Comparison of ENCODE assay signal across 2 cellular contexts in genomic region chr7:57343901-57344622, GRCh38.
A peak's percentile ranks its signal among the peaks of the same experiment; 100 is the strongest.
TF ChIP-seq lines count a peak whose summit lies in the region.

No MANE protein-coding gene starts in this region.

TF ChIP-seq in liver, 16 proteins besides CTCF, POLR2A, EP300 and RAD21 (continued from another document):
- TF ChIP-seq, protein P1, sequence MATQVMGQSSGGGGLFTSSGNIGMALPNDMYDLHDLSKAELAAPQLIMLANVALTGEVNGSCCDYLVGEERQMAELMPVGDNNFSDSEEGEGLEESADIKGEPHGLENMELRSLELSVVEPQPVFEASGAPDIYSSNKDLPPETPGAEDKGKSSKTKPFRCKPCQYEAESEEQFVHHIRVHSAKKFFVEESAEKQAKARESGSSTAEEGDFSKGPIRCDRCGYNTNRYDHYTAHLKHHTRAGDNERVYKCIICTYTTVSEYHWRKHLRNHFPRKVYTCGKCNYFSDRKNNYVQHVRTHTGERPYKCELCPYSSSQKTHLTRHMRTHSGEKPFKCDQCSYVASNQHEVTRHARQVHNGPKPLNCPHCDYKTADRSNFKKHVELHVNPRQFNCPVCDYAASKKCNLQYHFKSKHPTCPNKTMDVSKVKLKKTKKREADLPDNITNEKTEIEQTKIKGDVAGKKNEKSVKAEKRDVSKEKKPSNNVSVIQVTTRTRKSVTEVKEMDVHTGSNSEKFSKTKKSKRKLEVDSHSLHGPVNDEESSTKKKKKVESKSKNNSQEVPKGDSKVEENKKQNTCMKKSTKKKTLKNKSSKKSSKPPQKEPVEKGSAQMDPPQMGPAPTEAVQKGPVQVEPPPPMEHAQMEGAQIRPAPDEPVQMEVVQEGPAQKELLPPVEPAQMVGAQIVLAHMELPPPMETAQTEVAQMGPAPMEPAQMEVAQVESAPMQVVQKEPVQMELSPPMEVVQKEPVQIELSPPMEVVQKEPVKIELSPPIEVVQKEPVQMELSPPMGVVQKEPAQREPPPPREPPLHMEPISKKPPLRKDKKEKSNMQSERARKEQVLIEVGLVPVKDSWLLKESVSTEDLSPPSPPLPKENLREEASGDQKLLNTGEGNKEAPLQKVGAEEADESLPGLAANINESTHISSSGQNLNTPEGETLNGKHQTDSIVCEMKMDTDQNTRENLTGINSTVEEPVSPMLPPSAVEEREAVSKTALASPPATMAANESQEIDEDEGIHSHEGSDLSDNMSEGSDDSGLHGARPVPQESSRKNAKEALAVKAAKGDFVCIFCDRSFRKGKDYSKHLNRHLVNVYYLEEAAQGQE (IDR thresholded peaks at IDR 0.05) = no peak
- TF ChIP-seq ZBTB33 (IDR thresholded peaks at IDR 0.05) = no peak
- TF ChIP-seq YY1 (IDR thresholded peaks at IDR 0.05) = no peak
- TF ChIP-seq RXRA (IDR thresholded peaks at IDR 0.05) = peak in 1 of 2 donors; percentile 63
- no peak for TF ChIP-seq NR2F2 (IDR thresholded peaks at IDR 0.05)
TF ChIP-seq in liver: peak in this region for 1.

TF ChIP-seq in HepG2, 621 proteins besides CTCF, POLR2A, EP300 and RAD21 (continued from another document):
- TF ChIP-seq FOXO4 (CRISPR knock-in tag; conservative IDR thresholded peaks at IDR 0.05) (no peak), THYN1 (CRISPR knock-in tag; IDR thresholded peaks at IDR 0.05; ENCODE audit: borderline replicate concordance, low read depth) (no peak), ELF1 (CRISPR knock-in tag; IDR thresholded peaks at IDR 0.05) (no peak), IKZF1 (IDR thresholded peaks at IDR 0.05) (no peak)
